ENCODE assay signal across 11 cellular contexts in the genomic region with DNA sequence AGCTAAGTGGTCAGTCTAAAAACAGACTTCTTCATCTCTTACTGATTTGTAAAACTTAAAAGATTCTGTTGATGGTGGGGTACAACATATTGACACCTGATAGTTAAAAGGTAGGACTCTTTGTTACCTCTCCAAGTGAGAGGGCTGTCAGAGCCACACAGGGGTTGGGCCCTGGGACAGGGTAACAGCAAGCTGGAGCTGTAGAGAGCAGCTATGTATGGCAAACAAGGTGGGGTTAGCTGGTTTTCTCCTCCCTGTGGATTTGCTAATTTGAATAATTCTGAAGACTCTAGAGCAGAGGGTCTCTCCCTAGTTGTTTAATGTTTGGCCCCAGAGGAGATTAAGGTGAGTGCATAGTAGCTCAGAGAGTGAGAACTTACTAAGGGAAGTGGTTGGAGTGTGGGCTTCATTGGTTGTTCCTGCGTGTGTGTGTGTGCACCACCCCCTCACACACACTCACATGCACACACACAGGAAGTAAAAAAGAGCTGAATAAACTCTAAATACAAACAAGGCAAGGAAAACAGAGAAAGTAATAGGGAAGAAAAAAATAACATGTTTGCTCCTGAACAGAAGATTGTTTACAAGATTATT. TPM values are rescaled to one million over a fixed set of nuclear protein-coding genes. Genes with fewer than 3 reads are reported as not detected.
DNase-seq lines count a peak whose midpoint lies in the region; ATAC-seq and TF ChIP-seq lines count a peak whose summit lies in the region.
"Had no signal": no experiment of that assay in that cellular context is flagged by ENCODE, and none has a peak within 500 bp of the region (broad histone marks: within the 10 kb centered on the region; RNA-seq: fewer than 3 reads in every experiment).

No MANE protein-coding gene starts in this region.

- H3K27ac Mint-ChIP-seq in activated naive CD4-positive, alpha-beta T cell treated with anti-CD3 and anti-CD28 coated beads, Interleukin-2, amount 50 U/mL, for 72 hours = peak overlapping the region in 1 of 2 donors; percentile 16
- no peak overlapping the region for H3K27ac Mint-ChIP-seq in activated naive CD4-positive, alpha-beta T cell treated with anti-CD3 and anti-CD28 coated beads, Interleukin-2, amount 10 ng/mL, durations not matched to agents 7 days and 5 days
- H3K27ac Mint-ChIP-seq in T-helper 2 cell treated with Interferon-gamma antibody and Interleukin-4, amounts not matched to agents 5 μg/mL and 100 μg/mL, for 36 hours = peak overlapping the region; percentile 37

- H3K4me3 Mint-ChIP-seq in activated naive CD4-positive, alpha-beta T cell treated with anti-CD3 and anti-CD28 coated beads, Interleukin-2, amount 10 ng/mL, durations not matched to agents 7 days and 5 days = no peak overlapping the region
- peak overlapping the region; percentile 17 for H3K4me3 Mint-ChIP-seq in T-helper 2 cell treated with Interferon-gamma antibody and Interleukin-4, amounts not matched to agents 5 μg/mL and 100 μg/mL, for 36 hours

- H3K27me3 Mint-ChIP-seq in activated naive CD4-positive, alpha-beta T cell treated with anti-CD3 and anti-CD28 coated beads, Interleukin-2, amount 10 ng/mL, durations not matched to agents 7 days and 5 days = peaks cover 4% of the 10 kb centered on the region
- H3K27me3 Mint-ChIP-seq in T-helper 2 cell treated with Interferon-gamma antibody and Interleukin-4, amounts not matched to agents 5 μg/mL and 100 μg/mL, for 36 hours (ENCODE audit: low read depth) = peaks cover 2% of the 10 kb centered on the region

- intact Hi-C loops in prostate gland (cut with DNase I) = no loop called here

- no peaks in the 10 kb centered on the region for H3K9me3 Mint-ChIP-seq in activated naive CD4-positive, alpha-beta T cell treated with anti-CD3 and anti-CD28 coated beads, Interleukin-2, amount 50 U/mL, for 72 hours
- no peaks in the 10 kb centered on the region for H3K9me3 Mint-ChIP-seq in activated naive CD4-positive, alpha-beta T cell treated with anti-CD3 and anti-CD28 coated beads, Interleukin-2, amount 10 ng/mL, durations not matched to agents 7 days and 5 days
- no peaks in the 10 kb centered on the region for H3K9me3 Mint-ChIP-seq in T-helper 2 cell treated with Interferon-gamma antibody and Interleukin-4, amounts not matched to agents 5 μg/mL and 100 μg/mL, for 36 hours

- TF ChIP-seq CTCF in prostate gland (IDR thresholded peaks at IDR 0.05) = no peak

- H3K4me3 ChIP-seq in prostate gland = no peak overlapping the region
- H3K4me3 ChIP-seq: BLaER1, lung had no signal

- no peaks in the 10 kb centered on the region for H3K9me3 ChIP-seq in prostate gland
- H3K9me3 ChIP-seq: BLaER1 had no signal

- no peak for DNase-seq in activated naive CD4-positive, alpha-beta T cell treated with anti-CD3 and anti-CD28 coated beads, Interleukin-2, amount 50 U/mL, for 72 hours (ENCODE audit: low spot score in 2 of 2)
- DNase-seq in activated naive CD4-positive, alpha-beta T cell treated with anti-CD3 and anti-CD28 coated beads, Interleukin-2, amount 10 ng/mL, durations not matched to agents 7 days and 5 days = no peak
- no peak for DNase-seq in T-helper 2 cell treated with Interferon-gamma antibody and Interleukin-4, amounts not matched to agents 5 μg/mL and 100 μg/mL, for 36 hours (ENCODE audit: low spot score)
- no peak for DNase-seq in amygdala (lab: John Stamatoyannopoulos, UW)
- DNase-seq in prostate gland (ENCODE audit: low spot score) = no peak
- DNase-seq in HEK293T (ENCODE audit: extremely low spot score) = no peak
- no peak for DNase-seq in stimulated activated naive CD4-positive, alpha-beta T cell treated with Interleukin-2 at 50 U/mL for 16 hours (lab: John Stamatoyannopoulos, UW)
- DNase-seq: IMR-90 had no signal

- H3K27ac ChIP-seq in prostate gland = no peak overlapping the region
- H3K27ac ChIP-seq: BLaER1 had no signal

- no peaks in the 10 kb centered on the region for H3K4me1 ChIP-seq in prostate gland (replicated peaks)

- H3K36me3 ChIP-seq in prostate gland = no peaks in the 10 kb centered on the region
- H3K36me3 ChIP-seq: BLaER1 had no signal

- CTCF ChIA-PET in activated naive CD4-positive, alpha-beta T cell treated with anti-CD3 and anti-CD28 coated beads, Interleukin-2, amount 10 ng/mL, durations not matched to agents 7 days and 5 days (lab: Charles Lee) = interaction anchor here (0.7 to 1.3 kb wide), 4 partner anchors 13 to 32 kb away, joined by 3 to 7 read pairs (median 3); partner anchors contain the start of gene FANCF
- CTCF ChIA-PET in HEK293T (lab: Yijun Ruan, JAX) = no interaction called here

- H3K36me3 Mint-ChIP-seq in activated naive CD4-positive, alpha-beta T cell treated with anti-CD3 and anti-CD28 coated beads, Interleukin-2, amount 50 U/mL, for 72 hours = no peaks in the 10 kb centered on the region
- H3K36me3 Mint-ChIP-seq in activated naive CD4-positive, alpha-beta T cell treated with anti-CD3 and anti-CD28 coated beads, Interleukin-2, amount 10 ng/mL, durations not matched to agents 7 days and 5 days = no peaks in the 10 kb centered on the region
- H3K36me3 Mint-ChIP-seq in T-helper 2 cell treated with Interferon-gamma antibody and Interleukin-4, amounts not matched to agents 5 μg/mL and 100 μg/mL, for 36 hours (ENCODE audit: low read depth) = no peaks in the 10 kb centered on the region

- no peaks in the 10 kb centered on the region for H3K27me3 ChIP-seq in prostate gland (replicated peaks; ENCODE audit: insufficient read depth)
- H3K27me3 ChIP-seq: BLaER1 had no signal

- 57% methylated on average over 1 of the region's 1 CpG for WGBS in prostate gland

- peaks cover 14% of the 10 kb centered on the region for H3K4me1 Mint-ChIP-seq in activated naive CD4-positive, alpha-beta T cell treated with anti-CD3 and anti-CD28 coated beads, Interleukin-2, amount 10 ng/mL, durations not matched to agents 7 days and 5 days
- peaks cover 14% of the 10 kb centered on the region for H3K4me1 Mint-ChIP-seq in T-helper 2 cell treated with Interferon-gamma antibody and Interleukin-4, amounts not matched to agents 5 μg/mL and 100 μg/mL, for 36 hours (ENCODE audit: low read depth)

- no peak for TF ChIP-seq POLR2A in prostate gland (IDR thresholded peaks at IDR 0.05)

- peak; percentile 59 to 76 for ATAC-seq in activated naive CD4-positive, alpha-beta T cell treated with anti-CD3 and anti-CD28 coated beads, Interleukin-2, amount 50 U/mL, for 72 hours
- ATAC-seq in HG02943 (IDR thresholded peaks at IDR 0.05; ENCODE audit: low read depth, unreplicated experiment) = peak; percentile 93

- POLR2A ChIA-PET in HEK293T (lab: Yijun Ruan, JAX) = interaction anchor here (1.3 kb wide), 1 partner anchor 9 kb away, joined by 3 read pairs; the partner anchor contains the start of gene GAS2

TF ChIP-seq in HEK293T, 16 proteins besides CTCF, POLR2A, EP300 and RAD21:
- TF ChIP-seq ELF4 (IDR thresholded peaks at IDR 0.05) (no peak), SP1 (IDR thresholded peaks at IDR 0.05) (no peak), FOXK2 (IDR thresholded peaks at IDR 0.05) (no peak), SUZ12 (IDR thresholded peaks at IDR 0.05) (no peak), FOXM1 (IDR thresholded peaks at IDR 0.05; ENCODE audit: borderline replicate concordance) (no peak), ZNF384 (IDR thresholded peaks at IDR 0.05) (no peak), TARDBP (IDR thresholded peaks at IDR 0.05) (no peak), LEF1 (IDR thresholded peaks at IDR 0.05; ENCODE audit: borderline replicate concordance) (no peak), HDGF (IDR thresholded peaks at IDR 0.05; ENCODE audit: borderline replicate concordance) (no peak), CTBP1 (IDR thresholded peaks at IDR 0.05; ENCODE audit: borderline replicate concordance) (no peak), NFRKB (IDR thresholded peaks at IDR 0.05) (no peak), ARNT (IDR thresholded peaks at IDR 0.05) (no peak), BHLHE40 (IDR thresholded peaks at IDR 0.05; ENCODE audit: borderline replicate concordance) (no peak), L3MBTL2 (conservative IDR thresholded peaks at IDR 0.05) (no peak), FOXA1 (IDR thresholded peaks at IDR 0.05) (no peak), PKNOX1 (IDR thresholded peaks at IDR 0.05) (no peak)

RNA-seq across cellular contexts. Expression of gene GAS2, which starts 9.2 kb away (rescaled TPM):
- total RNA-seq in activated naive CD4-positive, alpha-beta T cell treated with anti-CD3 and anti-CD28 coated beads, Interleukin-2, amount 50 U/mL, for 72 hours = 1 to 10 TPM; 2.0 to 3.2 TPM
- total RNA-seq in prostate gland = 1 to 10 TPM; 4.2 to 7.0 TPM

RNA-seq across cellular contexts. Expression of gene FANCF, which starts 31.6 kb away (rescaled TPM):
- total RNA-seq in activated naive CD4-positive, alpha-beta T cell treated with anti-CD3 and anti-CD28 coated beads, Interleukin-2, amount 50 U/mL, for 72 hours = 10 to 100 TPM in 1 of 2 donors, 1 to 10 TPM in 1; 5.1 to 13.8 TPM
- total RNA-seq in prostate gland = 10 to 100 TPM; 13.1 to 26.0 TPM
